In genomic region chr4:76280488-76281441, GRCh38 we compare ENCODE assay signal across 20 cellular contexts. TPM values are rescaled to one million over a fixed set of nuclear protein-coding genes. Genes with fewer than 3 reads are reported as not detected.
"Had no signal": no experiment of that assay in that cellular context is flagged by ENCODE, and none has a peak within 500 bp of the region (broad histone marks: within the 10 kb centered on the region; RNA-seq: fewer than 3 reads in every experiment).

No MANE protein-coding gene starts in this region.

- FAIRE-seq: astrocyte, endothelial cell of umbilical vein had no signal

- H3K4me1 ChIP-seq: esophagus muscularis mucosa, lower lobe of right lung, upper lobe of right lung had no signal

- H3K9me3 ChIP-seq: lower lobe of right lung, neutrophil, thoracic aorta, upper lobe of right lung had no signal

- DNase-seq: activated CD4-positive, alpha-beta T cell treated with anti-CD3 and anti-CD28 coated beads, Interleukin-2, amount 10 ng/mL, durations not matched to agents 7 days and 5 days; activated CD8-positive, alpha-beta memory T cell treated with anti-CD3 and anti-CD28 coated beads, Interleukin-2, amount 50 U/mL, for 4 hours; activated effector memory CD4-positive, alpha-beta T cell treated with Interleukin-2 at 50 U/mL for 16 hours; activated naive CD4-positive, alpha-beta T cell treated with anti-CD3 and anti-CD28 coated beads, Interleukin-2, amount 10 ng/mL, durations not matched to agents 7 days and 5 days; activated naive CD8-positive, alpha-beta T cell treated with anti-CD3 and anti-CD28 coated beads, Interleukin-2, amount 50 U/mL, for 24 hours; activated T-cell treated with anti-CD3 and anti-CD28 coated beads, Interleukin-2, amount 50 U/mL, for 48 hours; effector memory CD4-positive, alpha-beta T cell; immature natural killer cell; kidney glomerular epithelial cell; lower lobe of right lung; naive thymus-derived CD8-positive, alpha-beta T cell; upper lobe of right lung had no signal

- H3K4me3 ChIP-seq: esophagus muscularis mucosa, heart right ventricle, lower lobe of right lung, thoracic aorta, upper lobe of right lung had no signal

- ATAC-seq: activated CD4-positive, CD25-positive, alpha-beta regulatory T cell treated with anti-CD3 and anti-CD28 coated beads, Interleukin-2, amount 50 U/mL, for 24 hours; activated naive CD8-positive, alpha-beta T cell treated with anti-CD3 and anti-CD28 coated beads, Interleukin-2, amount 50 U/mL, for 24 hours; naive thymus-derived CD8-positive, alpha-beta T cell; upper lobe of right lung had no signal

- H3K36me3 ChIP-seq: esophagus muscularis mucosa, heart right ventricle, lower lobe of right lung, neutrophil, thoracic aorta, upper lobe of right lung had no signal

- H3K27me3 ChIP-seq: esophagus muscularis mucosa, heart right ventricle, neutrophil, upper lobe of right lung had no signal

- H3K27ac ChIP-seq: esophagus muscularis mucosa, heart right ventricle, lower lobe of right lung, neutrophil, thoracic aorta, upper lobe of right lung had no signal

RNA-seq across cellular contexts. Expression of gene FAM47E, which starts 29.2 kb away (rescaled TPM):
- total RNA-seq: T-helper 1 cell treated with Interleukin-12 subunit alpha and Interleukin-12 subunit beta and Interleukin-4 antibody, amounts not matched to agents 30 ng/mL and 1 ng/mL, for 36 hours had no signal
- polyA plus RNA-seq: endothelial cell of umbilical vein, immature natural killer cell had no signal
